In the genomic region with DNA sequence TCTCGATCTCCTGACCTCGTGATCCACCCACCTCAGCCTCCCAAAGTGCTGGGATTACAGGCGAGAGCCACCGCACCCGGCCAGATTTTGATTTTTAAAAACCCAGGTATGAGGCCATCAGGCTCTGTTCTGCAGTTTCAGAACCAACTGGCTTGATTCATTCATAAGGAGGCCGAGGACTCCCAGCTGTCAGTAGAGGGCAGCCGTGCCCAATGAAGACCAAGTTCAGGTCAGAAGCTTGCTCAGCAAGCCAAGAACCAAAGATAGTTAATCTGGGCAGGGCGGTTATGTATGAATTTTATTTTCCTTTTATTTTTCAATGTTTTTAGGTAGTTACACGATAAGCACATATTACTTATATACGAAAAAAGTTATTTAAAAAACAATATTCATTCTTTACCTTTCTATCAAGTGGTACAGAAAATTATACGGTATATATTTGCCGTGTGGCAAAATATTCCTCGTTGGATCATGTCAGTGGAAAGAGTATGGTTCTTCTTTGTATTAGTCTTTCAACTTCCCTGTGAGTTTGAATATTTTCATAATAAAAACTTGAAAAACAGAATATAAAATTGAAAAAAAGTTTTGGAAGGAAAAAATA, we compare ENCODE assay signal across 2 cellular contexts.
TF ChIP-seq lines count a peak whose summit lies in the region.

No MANE protein-coding gene starts in this region.

TF ChIP-seq in GM23338, 12 proteins besides CTCF, POLR2A, EP300 and RAD21:
- no peak for TF ChIP-seq NANOG (IDR thresholded peaks at IDR 0.05; ENCODE audit: borderline replicate concordance)
- TF ChIP-seq ZNF331 (CRISPR knock-in tag; IDR thresholded peaks at IDR 0.05; ENCODE audit: low read depth), result no peak
- TF ChIP-seq POLR2AphosphoS5 (IDR thresholded peaks at IDR 0.05; ENCODE audit: low read depth), result no peak
- TF ChIP-seq JUNB (IDR thresholded peaks at IDR 0.05; ENCODE audit: unreplicated experiment), result no peak
- TF ChIP-seq STAT1 (IDR thresholded peaks at IDR 0.05; ENCODE audit: unreplicated experiment), result no peak
- TF ChIP-seq, protein P1, sequence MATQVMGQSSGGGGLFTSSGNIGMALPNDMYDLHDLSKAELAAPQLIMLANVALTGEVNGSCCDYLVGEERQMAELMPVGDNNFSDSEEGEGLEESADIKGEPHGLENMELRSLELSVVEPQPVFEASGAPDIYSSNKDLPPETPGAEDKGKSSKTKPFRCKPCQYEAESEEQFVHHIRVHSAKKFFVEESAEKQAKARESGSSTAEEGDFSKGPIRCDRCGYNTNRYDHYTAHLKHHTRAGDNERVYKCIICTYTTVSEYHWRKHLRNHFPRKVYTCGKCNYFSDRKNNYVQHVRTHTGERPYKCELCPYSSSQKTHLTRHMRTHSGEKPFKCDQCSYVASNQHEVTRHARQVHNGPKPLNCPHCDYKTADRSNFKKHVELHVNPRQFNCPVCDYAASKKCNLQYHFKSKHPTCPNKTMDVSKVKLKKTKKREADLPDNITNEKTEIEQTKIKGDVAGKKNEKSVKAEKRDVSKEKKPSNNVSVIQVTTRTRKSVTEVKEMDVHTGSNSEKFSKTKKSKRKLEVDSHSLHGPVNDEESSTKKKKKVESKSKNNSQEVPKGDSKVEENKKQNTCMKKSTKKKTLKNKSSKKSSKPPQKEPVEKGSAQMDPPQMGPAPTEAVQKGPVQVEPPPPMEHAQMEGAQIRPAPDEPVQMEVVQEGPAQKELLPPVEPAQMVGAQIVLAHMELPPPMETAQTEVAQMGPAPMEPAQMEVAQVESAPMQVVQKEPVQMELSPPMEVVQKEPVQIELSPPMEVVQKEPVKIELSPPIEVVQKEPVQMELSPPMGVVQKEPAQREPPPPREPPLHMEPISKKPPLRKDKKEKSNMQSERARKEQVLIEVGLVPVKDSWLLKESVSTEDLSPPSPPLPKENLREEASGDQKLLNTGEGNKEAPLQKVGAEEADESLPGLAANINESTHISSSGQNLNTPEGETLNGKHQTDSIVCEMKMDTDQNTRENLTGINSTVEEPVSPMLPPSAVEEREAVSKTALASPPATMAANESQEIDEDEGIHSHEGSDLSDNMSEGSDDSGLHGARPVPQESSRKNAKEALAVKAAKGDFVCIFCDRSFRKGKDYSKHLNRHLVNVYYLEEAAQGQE (IDR thresholded peaks at IDR 0.05; ENCODE audit: unreplicated experiment), result no peak
- TF ChIP-seq CREB1 (CRISPR knock-in tag; IDR thresholded peaks at IDR 0.05; ENCODE audit: low read depth), result no peak

TF ChIP-seq in H1, 55 proteins besides CTCF, POLR2A, EP300 and RAD21:
- TF ChIP-seq, protein P2, sequence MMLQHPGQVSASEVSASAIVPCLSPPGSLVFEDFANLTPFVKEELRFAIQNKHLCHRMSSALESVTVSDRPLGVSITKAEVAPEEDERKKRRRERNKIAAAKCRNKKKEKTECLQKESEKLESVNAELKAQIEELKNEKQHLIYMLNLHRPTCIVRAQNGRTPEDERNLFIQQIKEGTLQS (IDR thresholded peaks at IDR 0.05; ENCODE audit: insufficient read depth, low read depth, low read length), result no peak
- TF ChIP-seq CHD1 (IDR thresholded peaks at IDR 0.05; ENCODE audit: low read depth, low read length) (no peak), SP2 (IDR thresholded peaks at IDR 0.05; ENCODE audit: low read length) (no peak), RXRA (IDR thresholded peaks at IDR 0.05; ENCODE audit: insufficient read depth, low read depth, low read length) (no peak), EGR1 (IDR thresholded peaks at IDR 0.05; ENCODE audit: borderline replicate concordance, low read depth, low read length) (no peak), MAFK (IDR thresholded peaks at IDR 0.05; ENCODE audit: low read depth, low read length) (no peak), SIX5 (IDR thresholded peaks at IDR 0.05; ENCODE audit: low read depth, low read length) (no peak)
